In genomic region chr10:102641398-102641797, GRCh38 we compare ENCODE assay signal across 8 cellular contexts. TPM values are rescaled to one million over a fixed set of nuclear protein-coding genes. Genes with fewer than 3 reads are reported as not detected.
DNase-seq lines count a peak whose midpoint lies in the region; ATAC-seq and TF ChIP-seq lines count a peak whose summit lies in the region.

No MANE protein-coding gene starts in this region.

- no peak for ATAC-seq in stimulated activated memory B cell treated with anti-CD40 and anti-IgM and Interleukin-4, amounts not matched to agents 10 μg/mL and 1 μg/mL and 100 μg/mL, for 72 hours

- H3K4me3 ChIP-seq in SU-DHL-6 (ENCODE audit: insufficient read depth, low read length, poor library complexity, severe bottlenecking), result peak overlapping the region; percentile 50
- peak overlapping the region; percentile 82 for H3K4me3 ChIP-seq in left ventricle myocardium inferior

- H3K9me3 ChIP-seq in SU-DHL-6 (ENCODE audit: insufficient read depth, low read length) (peaks cover 6% of the 10 kb centered on the region; the same call in 1 of the 2 replicates), left ventricle myocardium inferior (replicated peaks) (no peaks in the 10 kb centered on the region)

- H3K4me2 ChIP-seq in SU-DHL-6 (ENCODE audit: low read depth, low read length, poor library complexity, severe bottlenecking), result peak overlapping the region; percentile 56

- peak overlapping the region; percentile 96 for H2AFZ ChIP-seq in SU-DHL-6 (ENCODE audit: low read depth, low read length, severe bottlenecking)

- H3K36me3 Mint-ChIP-seq in stimulated activated memory B cell treated with anti-CD40 and anti-IgM and Interleukin-4, amounts not matched to agents 10 μg/mL and 1 μg/mL and 100 μg/mL, for 72 hours, result peaks cover 17% of the 10 kb centered on the region

- H3K36me3 ChIP-seq in SU-DHL-6 (ENCODE audit: low read length), result no peaks in the 10 kb centered on the region
- H3K36me3 ChIP-seq in left ventricle myocardium inferior, result no peaks in the 10 kb centered on the region

- DNase-seq in NCI-H2196 treated with DMSO at 0.1 percent for 48 hours (lab: John Stamatoyannopoulos, UW; ENCODE audit: unreplicated experiment), result peak; percentile 4
- DNase-seq in NCI-H2196 (lab: John Stamatoyannopoulos, UW; ENCODE audit: unreplicated experiment), result no peak
- DNase-seq in left ventricle myocardium inferior, result no peak
- DNase-seq in posterior vena cava (ENCODE audit: low spot score), result no peak
- DNase-seq in dedifferentiated amniotic fluid mesenchymal stem cell (ENCODE audit: extremely low spot score), result no peak
- no peak for DNase-seq in activated CD4-positive, CD25-positive, alpha-beta regulatory T cell treated with anti-CD3 and anti-CD28 coated beads, Interleukin-2, amount 50 U/mL, for 72 hours

- intact Hi-C loops in left ventricle myocardium inferior (cut with micrococcal nuclease) (no loop called here), posterior vena cava (cut with DNase I) (loop anchor here in 1 of 2 donors (10.0 kb wide), 1 partner anchor 137 kb away; the partner anchor contains the start of genes ACTR1A and SUFU)

- H3K9me2 ChIP-seq in SU-DHL-6 (replicated peaks; ENCODE audit: insufficient read depth, low read length), result no peaks in the 10 kb centered on the region

- H3K79me2 ChIP-seq in SU-DHL-6 (ENCODE audit: insufficient read depth, low read length), result peaks cover 8% of the 10 kb centered on the region; the same call in 1 of the 2 replicates

- H3K4me3 Mint-ChIP-seq in stimulated activated memory B cell treated with anti-CD40 and anti-IgM and Interleukin-4, amounts not matched to agents 10 μg/mL and 1 μg/mL and 100 μg/mL, for 72 hours, result peak overlapping the region; percentile 85

- H3F3A ChIP-seq in SU-DHL-6 (ENCODE audit: insufficient read depth), result peaks cover 26% of the 10 kb centered on the region

- H3K27ac ChIP-seq in SU-DHL-6 (ENCODE audit: low read depth, low read length) (peak overlapping the region; percentile 87; the same call in 1 of the 2 replicates), left ventricle myocardium inferior (replicated peaks) (peak overlapping the region; percentile 99)

- H3K9ac ChIP-seq in SU-DHL-6 (ENCODE audit: low read length), result no peak overlapping the region

- H3K27me3 Mint-ChIP-seq in stimulated activated memory B cell treated with anti-CD40 and anti-IgM and Interleukin-4, amounts not matched to agents 10 μg/mL and 1 μg/mL and 100 μg/mL, for 72 hours, result no peaks in the 10 kb centered on the region

- peaks cover 38% of the 10 kb centered on the region for H3K4me1 ChIP-seq in left ventricle myocardium inferior

- H3K9me3 Mint-ChIP-seq in stimulated activated memory B cell treated with anti-CD40 and anti-IgM and Interleukin-4, amounts not matched to agents 10 μg/mL and 1 μg/mL and 100 μg/mL, for 72 hours, result peaks cover 3% of the 10 kb centered on the region

- TF ChIP-seq CTCF in SU-DHL-6 (IDR thresholded peaks at IDR 0.05; ENCODE audit: insufficient read depth, low read length, poor library complexity, severe bottlenecking), result no peak
- no peak for TF ChIP-seq CTCF in left ventricle myocardium inferior (IDR thresholded peaks at IDR 0.05; ENCODE audit: borderline replicate concordance)

- peak overlapping the region; percentile 87 for H3K27ac Mint-ChIP-seq in stimulated activated memory B cell treated with anti-CD40 and anti-IgM and Interleukin-4, amounts not matched to agents 10 μg/mL and 1 μg/mL and 100 μg/mL, for 72 hours

- H3K27me3 ChIP-seq in SU-DHL-6 (ENCODE audit: low read length) (no peaks in the 10 kb centered on the region), left ventricle myocardium inferior (ENCODE audit: low read depth) (no peaks in the 10 kb centered on the region)

- peaks cover 22% of the 10 kb centered on the region for H3K4me1 Mint-ChIP-seq in stimulated activated memory B cell treated with anti-CD40 and anti-IgM and Interleukin-4, amounts not matched to agents 10 μg/mL and 1 μg/mL and 100 μg/mL, for 72 hours

- H4K20me1 ChIP-seq in SU-DHL-6 (ENCODE audit: low read depth, low read length), result no peaks in the 10 kb centered on the region

RNA-seq across cellular contexts. Expression of gene TRIM8, which starts 2.9 kb away (rescaled TPM):
- 95.1 TPM for total RNA-seq in left ventricle myocardium inferior
- 100 to 1,000 TPM; 122 to 125 TPM for total RNA-seq in posterior vena cava
